In the genomic region with DNA sequence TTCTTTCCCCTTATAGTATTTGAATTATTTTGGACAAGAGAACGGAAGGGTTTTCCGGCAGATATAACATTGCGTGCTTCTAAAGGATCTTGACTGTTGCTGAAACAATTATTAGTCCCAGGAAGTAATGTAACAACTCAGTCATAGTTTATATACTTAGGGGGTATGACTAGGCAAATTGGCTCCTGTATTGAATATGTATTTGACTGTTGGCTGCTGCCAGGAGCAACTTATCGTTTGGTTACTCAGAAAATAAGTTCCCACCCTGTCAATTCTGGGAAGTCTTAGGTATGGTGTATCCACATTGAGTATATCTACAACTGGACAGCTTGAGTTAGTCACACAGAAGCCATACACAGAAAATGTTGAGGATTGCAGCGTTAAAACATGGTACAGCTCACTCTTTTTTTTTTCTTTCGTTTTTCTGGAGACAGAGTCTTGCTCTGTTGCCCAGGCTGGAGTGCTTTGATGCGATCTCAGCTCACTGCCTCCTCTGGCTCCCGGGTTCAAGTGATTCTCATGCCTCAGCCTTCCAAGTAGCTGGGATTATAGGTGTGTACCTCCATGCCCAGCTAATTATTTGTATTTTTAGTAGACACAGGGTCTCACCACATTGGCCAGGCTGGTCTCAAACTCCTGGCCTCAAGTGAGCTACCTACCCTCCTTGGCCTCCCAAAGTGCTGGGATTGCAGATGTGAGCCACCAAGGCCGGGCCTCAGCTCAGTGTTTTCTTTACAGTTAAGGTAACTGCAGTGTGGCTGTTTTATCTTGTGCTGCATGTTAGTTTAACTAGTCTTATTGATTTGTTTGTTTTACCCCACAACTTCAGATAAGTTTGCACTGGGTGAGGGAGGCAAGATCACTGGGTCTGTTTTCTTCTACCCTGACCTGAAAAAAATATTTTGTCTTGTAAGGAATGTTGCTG, we compare ENCODE assay signal across 8 cellular contexts. TPM values are rescaled to one million over a fixed set of nuclear protein-coding genes. Genes with fewer than 3 reads are reported as not detected.
DNase-seq lines count a peak whose midpoint lies in the region; ATAC-seq, FAIRE-seq and TF ChIP-seq lines count a peak whose summit lies in the region.

No MANE protein-coding gene starts in this region.

- peak overlapping the region; percentile 76 to 98 (median 88) for H3K9ac ChIP-seq in BLaER1 treated with 17β-estradiol and CSF1 and Interleukin-3, amounts not matched to agents 10 nM and 100 nM
- no peak overlapping the region for H3K9ac ChIP-seq in Karpas-422 (ENCODE audit: low read length)

- H3K27ac Mint-ChIP-seq in naive thymus-derived CD4-positive, alpha-beta T cell: peak overlapping the region; percentile 97 to 99 (median 98)

- WGBS in body of pancreas, 2 donors: 46 to 53% methylated on average over 9 of the region's 9 CpGs

- POLR2A ChIA-PET in naive thymus-derived CD4-positive, alpha-beta T cell (lab: Charles Lee): interaction anchor here (0.5 to 16.8 kb wide), 7 partner anchors 5 to 678 kb away, joined by 3 to 408 read pairs (median 22); partner anchors contain the start of gene SMAP2

- peaks cover 5 to 57% (median 24%) of the 10 kb centered on the region in 11 experiments for H3K36me3 ChIP-seq in BLaER1 treated with 17β-estradiol and CSF1 and Interleukin-3, amounts not matched to agents 10 nM and 100 nM
- H3K36me3 ChIP-seq in Karpas-422 (ENCODE audit: insufficient read depth, low read length) (peaks cover 6% of the 10 kb centered on the region; the same call in 1 of the 2 replicates), body of pancreas (replicated peaks in 1 of 2; ENCODE audit: insufficient read depth in 1 of 2, low read depth in 2 of 2) (no peaks in the 10 kb centered on the region)
- H3K36me3 ChIP-seq in naive thymus-derived CD4-positive, alpha-beta T cell (ENCODE audit: control insufficient read depth in 2 of 3, insufficient read depth in 3 of 3, low read length in 3 of 3): no peaks in the 10 kb centered on the region

- H4K20me1 ChIP-seq in BLaER1 treated with 17β-estradiol and CSF1 and Interleukin-3, amounts not matched to agents 10 nM and 100 nM: peaks cover 0 to 18% (median 0%) of the 10 kb centered on the region in 11 experiments; a peak in 3 of 22 replicates
- peaks cover 45% of the 10 kb centered on the region for H4K20me1 ChIP-seq in Karpas-422 (ENCODE audit: insufficient read depth, low read depth, low read length)

- TF ChIP-seq CTCF in body of pancreas (IDR thresholded peaks at IDR 0.05): no peak

- CTCF ChIA-PET in naive thymus-derived CD4-positive, alpha-beta T cell (lab: Charles Lee): interaction anchor here (0.6 to 4.0 kb wide), 7 partner anchors 10 to 1278 kb away, joined by 3 to 29 read pairs (median 4); partner anchors contain the start of gene SMAP2

- no peak for FAIRE-seq in frontal cortex (lab: Jason Lieb, UNC)

- H3K36me3 Mint-ChIP-seq in naive thymus-derived CD4-positive, alpha-beta T cell: peaks cover 11 to 33% (median 17%) of the 10 kb centered on the region in 5 donors

- no peaks in the 10 kb centered on the region for H3K27me3 Mint-ChIP-seq in naive thymus-derived CD4-positive, alpha-beta T cell

- no peak for DNase-seq in Karpas-422
- peak; percentile 46 to 71 (median 56) for DNase-seq in body of pancreas
- no peak for DNase-seq in naive thymus-derived CD4-positive, alpha-beta T cell
- DNase-seq in NCI-H2196 treated with DMSO at 0.1 percent for 48 hours (lab: John Stamatoyannopoulos, UW; ENCODE audit: unreplicated experiment): no peak
- no peak for DNase-seq in NCI-H446 treated with DMSO at 0.1 percent for 48 hours (lab: John Stamatoyannopoulos, UW)
- no peak for DNase-seq in frontal cortex (ENCODE audit: low spot score in 2 of 2)

- peak overlapping the region; percentile 78 to 98 (median 88) for H3K4me2 ChIP-seq in BLaER1 treated with 17β-estradiol and CSF1 and Interleukin-3, amounts not matched to agents 10 nM and 100 nM
- H3K4me2 ChIP-seq in Karpas-422 (ENCODE audit: low read depth, low read length, poor library complexity, severe bottlenecking): peak overlapping the region; percentile 54

- ATAC-seq in body of pancreas: peak; percentile 83
- no peak for ATAC-seq in naive thymus-derived CD4-positive, alpha-beta T cell
- ATAC-seq in HG03469 (IDR thresholded peaks at IDR 0.05; ENCODE audit: unreplicated experiment): no peak

- no peaks in the 10 kb centered on the region for H3K9me2 ChIP-seq in Karpas-422 (replicated peaks; ENCODE audit: insufficient read depth, low read length)

- no peak for TF ChIP-seq POLR2A in body of pancreas (IDR thresholded peaks at IDR 0.05)

- H3K4me3 ChIP-seq in BLaER1 treated with 17β-estradiol and CSF1 and Interleukin-3, amounts not matched to agents 10 nM and 100 nM: peak overlapping the region in 4 of 10 experiments; percentile 21 to 31 (median 24); a peak in 6 of 20 replicates
- H3K4me3 ChIP-seq in Karpas-422 (ENCODE audit: low read length) (no peak overlapping the region), body of pancreas (no peak overlapping the region)
- H3K4me3 ChIP-seq in naive thymus-derived CD4-positive, alpha-beta T cell (ENCODE audit: low read length): peak overlapping the region; percentile 44

- no peak overlapping the region for H2AFZ ChIP-seq in Karpas-422 (ENCODE audit: low read length)

- peaks cover 73 to 95% (median 87%) of the 10 kb centered on the region in 10 experiments for H3K4me1 ChIP-seq in BLaER1 treated with 17β-estradiol and CSF1 and Interleukin-3, amounts not matched to agents 10 nM and 100 nM
- H3K4me1 ChIP-seq in Karpas-422 (ENCODE audit: low read length) (peaks cover 62% of the 10 kb centered on the region), body of pancreas (peaks cover 90% of the 10 kb centered on the region)
- peaks cover 82 to 84% of the 10 kb centered on the region in 2 donors for H3K4me1 ChIP-seq in naive thymus-derived CD4-positive, alpha-beta T cell (ENCODE audit: control insufficient read depth in 2 of 2, insufficient read depth in 2 of 2, low read length in 2 of 2)

- H3K9me3 Mint-ChIP-seq in naive thymus-derived CD4-positive, alpha-beta T cell: peaks cover 0 to 4% (median 0%) of the 10 kb centered on the region in 11 donors

- peak overlapping the region; percentile 79 to 99 (median 85) for H3K4me3 Mint-ChIP-seq in naive thymus-derived CD4-positive, alpha-beta T cell

- peak overlapping the region; percentile 85 to 100 (median 97) for H3K27ac ChIP-seq in BLaER1 treated with 17β-estradiol and CSF1 and Interleukin-3, amounts not matched to agents 10 nM and 100 nM
- H3K27ac ChIP-seq in Karpas-422 (ENCODE audit: low read length): no peak overlapping the region
- H3K27ac ChIP-seq in body of pancreas: peak overlapping the region; percentile 52 to 86 (median 80)
- H3K27ac ChIP-seq in naive thymus-derived CD4-positive, alpha-beta T cell (ENCODE audit: low read depth, low read length): peak overlapping the region; percentile 99

- H3K27me3 ChIP-seq in BLaER1 treated with 17β-estradiol and CSF1 and Interleukin-3, amounts not matched to agents 10 nM and 100 nM: no peaks in the 10 kb centered on the region
- no peaks in the 10 kb centered on the region for H3K27me3 ChIP-seq in Karpas-422 (ENCODE audit: low read length)
- H3K27me3 ChIP-seq in body of pancreas: no peaks in the 10 kb centered on the region
- no peaks in the 10 kb centered on the region for H3K27me3 ChIP-seq in naive thymus-derived CD4-positive, alpha-beta T cell (ENCODE audit: control insufficient read depth in 2 of 2, insufficient read depth in 2 of 2, low read length in 2 of 2)

- H3K4me1 Mint-ChIP-seq in naive thymus-derived CD4-positive, alpha-beta T cell: peaks cover 57 to 94% (median 78%) of the 10 kb centered on the region in 7 donors

- intact Hi-C loops in body of pancreas (cut with DNase I): no loop called here
- intact Hi-C loops in naive thymus-derived CD4-positive, alpha-beta T cell (cut with micrococcal nuclease): loop anchor here in 1 of 2 donors (1.0 kb wide), 1 partner anchor 8 kb away; no protein-coding TSS in a partner anchor

- peaks cover 0 to 10% (median 2%) of the 10 kb centered on the region in 11 experiments; a peak in 9 of 22 replicates for H3K9me3 ChIP-seq in BLaER1 treated with 17β-estradiol and CSF1 and Interleukin-3, amounts not matched to agents 10 nM and 100 nM (replicated peaks in 1 of 11)
- H3K9me3 ChIP-seq in Karpas-422 (ENCODE audit: low read length): no peaks in the 10 kb centered on the region
- no peaks in the 10 kb centered on the region for H3K9me3 ChIP-seq in body of pancreas
- H3K9me3 ChIP-seq in naive thymus-derived CD4-positive, alpha-beta T cell (ENCODE audit: control insufficient read depth in 2 of 3, low read length in 3 of 3): no peaks in the 10 kb centered on the region

- peaks cover 23% of the 10 kb centered on the region for H3K79me2 ChIP-seq in Karpas-422 (ENCODE audit: low read length)

RNA-seq across cellular contexts. Expression of gene SMAP2, which starts 10.2 kb away (rescaled TPM):
- 33.6 and 37.5 TPM in 2 replicates for total RNA-seq in Karpas-422 (2014; rRNA removed; shearing (Covaris generic); ENCODE audit: low replicate concordance)
- total RNA-seq in body of pancreas (10 to 100 TPM; 21.4 to 24.6 TPM), frontal cortex (28.1 TPM)
- 100 to 1,000 TPM; 144 to 210 (median 187) TPM for total RNA-seq in naive thymus-derived CD4-positive, alpha-beta T cell
- 100 to 1,000 TPM; 226 to 542 TPM for polyA plus RNA-seq in naive thymus-derived CD4-positive, alpha-beta T cell

Comparison
In these comparisons a context has a peak if more than half of its experiments do, and no peak if none do; other contexts are left out.
1. DNase-seq: peak in body of pancreas (4 of 4); none in Karpas-422 (single experiment), naive thymus-derived CD4-positive, alpha-beta T cell (0 of 9), NCI-H2196 treated with DMSO at 0.1 percent for 48 hours (single experiment), NCI-H446 treated with DMSO at 0.1 percent for 48 hours (single experiment) and frontal cortex (0 of 2).